Comparison of ENCODE assay signal across 16 cellular contexts in the genomic region with DNA sequence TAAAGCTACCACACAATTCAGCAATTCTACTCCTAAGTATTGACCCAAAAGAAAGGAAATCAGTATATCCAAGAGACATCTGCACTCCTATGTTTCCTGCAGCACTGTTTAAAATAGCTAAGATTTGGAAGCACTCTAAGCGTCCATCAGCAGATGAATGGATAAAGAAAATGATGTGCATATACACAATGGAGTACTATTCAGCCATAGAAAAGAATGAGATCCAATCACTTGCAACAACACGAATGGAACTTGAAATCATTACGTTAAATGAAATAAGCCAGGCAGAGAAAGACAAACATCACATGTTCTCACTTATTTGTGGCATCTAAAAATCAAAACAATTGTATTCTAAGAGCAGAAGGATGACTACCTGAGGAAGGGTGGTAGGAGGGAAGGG.
A peak's percentile ranks its signal among the peaks of the same experiment; 100 is the strongest.
DNase-seq lines count a peak whose midpoint lies in the region; ATAC-seq and TF ChIP-seq lines count a peak whose summit lies in the region.
"Had no signal": no experiment of that assay in that cellular context is flagged by ENCODE, and none has a peak within 500 bp of the region (broad histone marks: within the 10 kb centered on the region; RNA-seq: fewer than 3 reads in every experiment).

No MANE protein-coding gene starts in this region.

- no peaks in the 10 kb centered on the region for H3K27me3 Mint-ChIP-seq in T-helper 1 cell treated with Interleukin-12 subunit alpha and Interleukin-12 subunit beta and Interleukin-4 antibody, amounts not matched to agents 30 μg/mL and 1 μg/mL, for 36 hours (ENCODE audit: low read depth)
- H3K27me3 Mint-ChIP-seq in activated naive CD8-positive, alpha-beta T cell = no peaks in the 10 kb centered on the region
- H3K27me3 Mint-ChIP-seq in nephron (ENCODE audit: low read depth) = peaks cover 85% of the 10 kb centered on the region

- H3K9me3 Mint-ChIP-seq in T-helper 1 cell treated with Interleukin-12 subunit alpha and Interleukin-12 subunit beta and Interleukin-4 antibody, amounts not matched to agents 30 μg/mL and 1 μg/mL, for 36 hours = peaks cover 21% of the 10 kb centered on the region
- peaks cover 11% of the 10 kb centered on the region for H3K9me3 Mint-ChIP-seq in activated naive CD8-positive, alpha-beta T cell (ENCODE audit: low read depth)
- H3K9me3 Mint-ChIP-seq in nephron = peaks cover 27% of the 10 kb centered on the region

- peak overlapping the region; percentile 5 for H3K27ac Mint-ChIP-seq in T-helper 1 cell treated with Interleukin-12 subunit alpha and Interleukin-12 subunit beta and Interleukin-4 antibody, amounts not matched to agents 30 μg/mL and 1 μg/mL, for 36 hours
- H3K27ac Mint-ChIP-seq in activated naive CD8-positive, alpha-beta T cell = peak overlapping the region; percentile 36
- H3K27ac Mint-ChIP-seq in nephron = no peak overlapping the region
- H3K27ac Mint-ChIP-seq: GM23338 had no signal

- H3K4me3 ChIP-seq in HAP-1 = peak overlapping the region; percentile 53
- H3K4me3 ChIP-seq: GM12878, GM23338 had no signal

- H3K27me3 ChIP-seq in HAP-1 (ENCODE audit: low read depth) = no peaks in the 10 kb centered on the region
- H3K27me3 ChIP-seq: SJCRH30 had no signal

- H3K36me3 Mint-ChIP-seq in T-helper 1 cell treated with Interleukin-12 subunit alpha and Interleukin-12 subunit beta and Interleukin-4 antibody, amounts not matched to agents 30 μg/mL and 1 μg/mL, for 36 hours (ENCODE audit: low read depth) = peaks cover 37% of the 10 kb centered on the region
- H3K36me3 Mint-ChIP-seq in activated naive CD8-positive, alpha-beta T cell = peaks cover 9% of the 10 kb centered on the region
- H3K36me3 Mint-ChIP-seq in nephron (ENCODE audit: low read depth) = no peaks in the 10 kb centered on the region

- H3K4me1 ChIP-seq in HAP-1 = peaks cover 9% of the 10 kb centered on the region
- H3K4me1 ChIP-seq: SJCRH30 had no signal

- no peak for TF ChIP-seq CTCF in nephron (IDR thresholded peaks at IDR 0.05; ENCODE audit: unreplicated experiment in 3 of 3)

- DNase-seq in T-helper 1 cell (no peak), HAP-1 (ENCODE audit: low spot score in 2 of 2) (no peak), NCI-H226 (no peak), SW 1271 (lab: John Stamatoyannopoulos, UW) (no peak)
- DNase-seq: activated CD4-positive, alpha-beta T cell treated with anti-CD3 and anti-CD28 coated beads for 48 hours; amniotic stem cell; DMS 273 treated with DMSO at 0.1 percent for 48 hours; foreskin melanocyte; NK-92 treated with Interleukin-12 subunit alpha and Interleukin-12 subunit beta, amount 100 ng/mL, for 24 hours had no signal

- in situ Hi-C loops in HAP-1 (cut with MboI; ENCODE audit: low sequenced_read_pairs) = no loop called here

- H3K36me3 ChIP-seq in HAP-1 (replicated peaks) = peaks cover 11% of the 10 kb centered on the region
- H3K36me3 ChIP-seq: SJCRH30 had no signal

- H3K4me3 Mint-ChIP-seq in T-helper 1 cell treated with Interleukin-12 subunit alpha and Interleukin-12 subunit beta and Interleukin-4 antibody, amounts not matched to agents 30 μg/mL and 1 μg/mL, for 36 hours = peak overlapping the region; percentile 78
- peak overlapping the region; percentile 90 for H3K4me3 Mint-ChIP-seq in activated naive CD8-positive, alpha-beta T cell
- H3K4me3 Mint-ChIP-seq in nephron = peak overlapping the region in 2 of 3 experiments; percentile 54 to 71
- H3K4me3 Mint-ChIP-seq: GM23338 had no signal

- ATAC-seq in HG03354 (IDR thresholded peaks at IDR 0.05; ENCODE audit: poor library complexity, severe bottlenecking, unreplicated experiment) = no peak
- ATAC-seq: GM12878, GM23338 had no signal

- H3K4me1 Mint-ChIP-seq in T-helper 1 cell treated with Interleukin-12 subunit alpha and Interleukin-12 subunit beta and Interleukin-4 antibody, amounts not matched to agents 30 μg/mL and 1 μg/mL, for 36 hours (ENCODE audit: low read depth) = peaks cover 58% of the 10 kb centered on the region
- H3K4me1 Mint-ChIP-seq in activated naive CD8-positive, alpha-beta T cell (ENCODE audit: low read depth) = peaks cover 59% of the 10 kb centered on the region
- peaks cover 26% of the 10 kb centered on the region for H3K4me1 Mint-ChIP-seq in nephron

- peaks cover 6% of the 10 kb centered on the region for H3K9me3 ChIP-seq in HAP-1

Comparison
In these comparisons a context has a peak if more than half of its experiments do, and no peak if none do; other contexts are left out.
1. H3K27ac Mint-ChIP-seq: peak in T-helper 1 cell treated with Interleukin-12 subunit alpha and Interleukin-12 subunit beta and Interleukin-4 antibody, amounts not matched to agents 30 μg/mL and 1 μg/mL, for 36 hours (single experiment) and activated naive CD8-positive, alpha-beta T cell (single experiment); none in nephron (0 of 3).
2. Peak in every context shown above with its lines, with median percentiles within 50 percentile points of each other: H3K4me3 Mint-ChIP-seq.